ENCODE assay signal across 9 cellular contexts in the genomic region with DNA sequence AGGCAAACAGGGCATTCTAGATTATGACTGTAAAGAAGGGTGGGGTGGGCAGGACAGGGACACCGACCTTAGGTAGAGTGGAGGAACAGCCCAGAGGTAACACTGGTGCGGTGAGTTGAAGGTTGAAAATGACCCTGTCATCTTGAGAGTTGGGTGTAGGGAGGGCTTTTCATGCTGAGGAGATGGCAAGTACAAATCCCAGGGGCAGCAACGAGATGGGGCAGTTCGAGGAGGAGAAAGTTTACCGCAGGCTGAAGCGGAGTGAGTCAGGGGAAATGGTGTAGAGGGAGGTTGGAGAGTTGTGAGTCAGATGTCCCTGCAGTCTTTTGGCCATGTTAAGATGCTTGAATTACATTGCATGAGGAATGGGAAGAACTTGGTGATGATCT.
DNase-seq lines count a peak whose midpoint lies in the region; ATAC-seq and TF ChIP-seq lines count a peak whose summit lies in the region.
"Had no signal": no experiment of that assay in that cellular context is flagged by ENCODE, and none has a peak within 500 bp of the region (broad histone marks: within the 10 kb centered on the region; RNA-seq: fewer than 3 reads in every experiment).

No MANE protein-coding gene starts in this region.

- peaks cover 28% of the 10 kb centered on the region for H3K4me1 Mint-ChIP-seq in HFFc6 (ENCODE audit: low read depth)
- H3K4me1 Mint-ChIP-seq in activated T-helper 2 cell treated with anti-CD3 and anti-CD28 coated beads, Interferon-gamma antibody, Interleukin-2, Interleukin-4, amounts not matched to agents 10 μg/mL and 5 μg/mL and 100 μg/mL, durations not matched to agents 14 hours and 24 hours and 36 hours (ENCODE audit: low read depth) = peaks cover 60% of the 10 kb centered on the region

- H4K8ac ChIP-seq in mesenchymal stem cell (ENCODE audit: low read length) = peak overlapping the region; percentile 72

- H3K4me1 ChIP-seq in mesenchymal stem cell (ENCODE audit: control insufficient read depth, insufficient read depth, low read depth, low read length) = peaks cover 10% of the 10 kb centered on the region

- H2BK120ac ChIP-seq in mesenchymal stem cell (ENCODE audit: low read depth, low read length) = no peak overlapping the region

- no peak overlapping the region for H4K91ac ChIP-seq in mesenchymal stem cell (ENCODE audit: low read length)

- no peak overlapping the region for H3K14ac ChIP-seq in mesenchymal stem cell (ENCODE audit: low read length in 2 of 2)

- ATAC-seq in HG03521 (IDR thresholded peaks at IDR 0.05; ENCODE audit: unreplicated experiment) (no peak), HG03378 (IDR thresholded peaks at IDR 0.05; ENCODE audit: unreplicated experiment) (no peak)

- no peak overlapping the region for H2AK5ac ChIP-seq in mesenchymal stem cell (ENCODE audit: low read length, severe bottlenecking)

- no peak overlapping the region for H3K27ac ChIP-seq in mesenchymal stem cell (ENCODE audit: low read length, poor library complexity, severe bottlenecking)

- DNase-seq in EH (ENCODE audit: low read depth) = peak; percentile 83
- peak; percentile 81 for DNase-seq in HFFc6
- no peak for DNase-seq in activated T-helper 2 cell treated with anti-CD3 and anti-CD28 coated beads, Interferon-gamma antibody, Interleukin-2, Interleukin-4, amounts not matched to agents 10 μg/mL and 5 μg/mL and 100 μg/mL, durations not matched to agents 14 hours and 24 hours and 36 hours (ENCODE audit: low spot score)
- peak; percentile 90 for DNase-seq in mesenchymal stem cell
- no peak for DNase-seq in NCI-H2227 (lab: John Stamatoyannopoulos, UW; ENCODE audit: unreplicated experiment)
- DNase-seq in GF-D8 (lab: John Stamatoyannopoulos, UW) = no peak
- DNase-seq: NCI-H774 had no signal

- peaks cover 8% of the 10 kb centered on the region for H3K9me3 ChIP-seq in mesenchymal stem cell (ENCODE audit: control insufficient read depth, low read length)

- peaks cover 7 to 24% of the 10 kb centered on the region in 2 experiments for H3K36me3 ChIP-seq in mesenchymal stem cell (ENCODE audit: control insufficient read depth in 1 of 2, insufficient read depth in 2 of 2, low read depth in 1 of 2, low read length in 2 of 2)

- no peaks in the 10 kb centered on the region for H3K27me3 ChIP-seq in mesenchymal stem cell (ENCODE audit: control insufficient read depth in 1 of 2, insufficient read depth in 1 of 2, low read length in 2 of 2)

- H3K23ac ChIP-seq in mesenchymal stem cell (ENCODE audit: low read length in 2 of 2) = no peak overlapping the region

- H2AFZ ChIP-seq in mesenchymal stem cell (ENCODE audit: low read depth, low read length) = no peak overlapping the region

- H3K4me3 Mint-ChIP-seq in HFFc6 = peak overlapping the region; percentile 62
- no peak overlapping the region for H3K4me3 Mint-ChIP-seq in activated T-helper 2 cell treated with anti-CD3 and anti-CD28 coated beads, Interferon-gamma antibody, Interleukin-2, Interleukin-4, amounts not matched to agents 10 μg/mL and 5 μg/mL and 100 μg/mL, durations not matched to agents 14 hours and 24 hours and 36 hours (ENCODE audit: low read depth)

- H2BK12ac ChIP-seq in mesenchymal stem cell (ENCODE audit: low read length in 2 of 2) = peak overlapping the region in 1 of 2 experiments; percentile 49

- H3K9ac ChIP-seq in mesenchymal stem cell (ENCODE audit: low read length) = no peak overlapping the region

- H3K4me2 ChIP-seq in mesenchymal stem cell (ENCODE audit: low read length, poor library complexity, severe bottlenecking) = no peak overlapping the region

- peaks cover 26% of the 10 kb centered on the region for H3K79me1 ChIP-seq in mesenchymal stem cell (replicated peaks; ENCODE audit: low read length, poor library complexity, severe bottlenecking)

- H3K9me3 Mint-ChIP-seq in HFFc6 = peaks cover 11% of the 10 kb centered on the region
- peaks cover 11% of the 10 kb centered on the region for H3K9me3 Mint-ChIP-seq in activated T-helper 2 cell treated with anti-CD3 and anti-CD28 coated beads, Interferon-gamma antibody, Interleukin-2, Interleukin-4, amounts not matched to agents 10 μg/mL and 5 μg/mL and 100 μg/mL, durations not matched to agents 14 hours and 24 hours and 36 hours

- intact Hi-C loops in activated T-helper 2 cell treated with anti-CD3 and anti-CD28 coated beads, Interferon-gamma antibody, Interleukin-2, Interleukin-4, amounts not matched to agents 10 μg/mL and 5 μg/mL and 100 μg/mL, durations not matched to agents 14 hours and 24 hours and 36 hours (cut with micrococcal nuclease) = loop anchor here (10.0 kb wide), 1 partner anchor 122 kb away; no protein-coding TSS in a partner anchor

- WGBS in mesenchymal stem cell = 38% methylated on average over 6 of the region's 6 CpGs

- H3K18ac ChIP-seq in mesenchymal stem cell (ENCODE audit: low read depth in 1 of 2, low read length in 2 of 2) = peak overlapping the region in 1 of 2 experiments; percentile 22

- H2BK5ac ChIP-seq in mesenchymal stem cell (ENCODE audit: low read depth, low read length, poor library complexity, severe bottlenecking) = no peak overlapping the region

- H3K27me3 Mint-ChIP-seq in HFFc6 (ENCODE audit: insufficient read depth) = peaks cover 3% of the 10 kb centered on the region; the same call in 1 of the 2 replicates
- no peaks in the 10 kb centered on the region for H3K27me3 Mint-ChIP-seq in activated T-helper 2 cell treated with anti-CD3 and anti-CD28 coated beads, Interferon-gamma antibody, Interleukin-2, Interleukin-4, amounts not matched to agents 10 μg/mL and 5 μg/mL and 100 μg/mL, durations not matched to agents 14 hours and 24 hours and 36 hours (ENCODE audit: low read depth)

- TF ChIP-seq CTCF in HFFc6 (IDR thresholded peaks at IDR 0.05) = no peak

- H3K4me3 ChIP-seq in mesenchymal stem cell (ENCODE audit: insufficient read depth in 1 of 2, low read depth in 1 of 2, low read length in 2 of 2) = peak overlapping the region in 1 of 2 experiments; percentile 0

- no peak overlapping the region for H2BK15ac ChIP-seq in mesenchymal stem cell (ENCODE audit: low read depth, poor library complexity, severe bottlenecking)

- peak overlapping the region; percentile 91 for H3K27ac Mint-ChIP-seq in HFFc6
- peak overlapping the region; percentile 25 for H3K27ac Mint-ChIP-seq in activated T-helper 2 cell treated with anti-CD3 and anti-CD28 coated beads, Interferon-gamma antibody, Interleukin-2, Interleukin-4, amounts not matched to agents 10 μg/mL and 5 μg/mL and 100 μg/mL, durations not matched to agents 14 hours and 24 hours and 36 hours

- H3K36me3 Mint-ChIP-seq in HFFc6 (ENCODE audit: low read depth) = peaks cover 30% of the 10 kb centered on the region
- H3K36me3 Mint-ChIP-seq in activated T-helper 2 cell treated with anti-CD3 and anti-CD28 coated beads, Interferon-gamma antibody, Interleukin-2, Interleukin-4, amounts not matched to agents 10 μg/mL and 5 μg/mL and 100 μg/mL, durations not matched to agents 14 hours and 24 hours and 36 hours (ENCODE audit: low read depth) = peaks cover 65% of the 10 kb centered on the region

- peak overlapping the region in 1 of 2 experiments; percentile 9 for H3K4ac ChIP-seq in mesenchymal stem cell (ENCODE audit: low read depth in 1 of 2, low read length in 2 of 2)

Comparison
In these comparisons a context has a peak if more than half of its experiments do, and no peak if none do; other contexts are left out.
1. DNase-seq: peak in EH (single experiment), HFFc6 (single experiment) and mesenchymal stem cell (single experiment); none in activated T-helper 2 cell treated with anti-CD3 and anti-CD28 coated beads, Interferon-gamma antibody, Interleukin-2, Interleukin-4, amounts not matched to agents 10 μg/mL and 5 μg/mL and 100 μg/mL, durations not matched to agents 14 hours and 24 hours and 36 hours (single experiment), NCI-H2227 (single experiment) and GF-D8 (single experiment).